In genomic region chr6:36580184-36580526, GRCh38 we compare ENCODE assay signal across 11 cellular contexts. TPM values are rescaled to one million over a fixed set of nuclear protein-coding genes. Genes with fewer than 3 reads are reported as not detected.
DNase-seq lines count a peak whose midpoint lies in the region; ATAC-seq, FAIRE-seq and TF ChIP-seq lines count a peak whose summit lies in the region.
"Had no signal": no experiment of that assay in that cellular context is flagged by ENCODE, and none has a peak within 500 bp of the region (broad histone marks: within the 10 kb centered on the region; RNA-seq: fewer than 3 reads in every experiment).

No MANE protein-coding gene starts in this region.

- H2BK15ac ChIP-seq in neuronal stem cell (ENCODE audit: low read length) = no peak overlapping the region

- H3K4me3 ChIP-seq in A549 (no peak overlapping the region), Karpas-422 (ENCODE audit: low read length) (no peak overlapping the region), ectodermal cell (ENCODE audit: insufficient read depth, low read depth, low read length) (no peak overlapping the region), neuronal stem cell (ENCODE audit: low read length in 2 of 2) (no peak overlapping the region)
- H3K4me3 ChIP-seq: MG63, thyroid gland had no signal

- H3K27me3 ChIP-seq in Karpas-422 (ENCODE audit: low read length) = no peaks in the 10 kb centered on the region
- no peaks in the 10 kb centered on the region for H3K27me3 ChIP-seq in ectodermal cell (ENCODE audit: control insufficient read depth, insufficient read depth, low read length, poor library complexity, severe bottlenecking)
- H3K27me3 ChIP-seq in neuronal stem cell (ENCODE audit: control insufficient read depth in 3 of 3, insufficient read depth in 3 of 3, low read depth in 1 of 3, low read length in 3 of 3) = no peaks in the 10 kb centered on the region
- H3K27me3 ChIP-seq: MG63, thyroid gland had no signal

- H3K4me2 ChIP-seq in A549 = peak overlapping the region; percentile 50
- no peak overlapping the region for H3K4me2 ChIP-seq in Karpas-422 (ENCODE audit: low read depth, low read length, poor library complexity, severe bottlenecking)
- H3K4me2 ChIP-seq in neuronal stem cell (ENCODE audit: insufficient read depth, low read length, poor library complexity, severe bottlenecking) = no peak overlapping the region

- no peak overlapping the region for H3K4ac ChIP-seq in neuronal stem cell (ENCODE audit: low read length)

- H4K91ac ChIP-seq in neuronal stem cell (ENCODE audit: low read depth, low read length, poor library complexity) = no peak overlapping the region

- ATAC-seq in A549 = no peak; a peak in 1 of 6 replicates

- H3K9ac ChIP-seq in Karpas-422 (ENCODE audit: low read length) (no peak overlapping the region), neuronal stem cell (ENCODE audit: low read depth, low read length, poor library complexity) (no peak overlapping the region)

- H2AFZ ChIP-seq in Karpas-422 (ENCODE audit: low read length) (peak overlapping the region; percentile 9; the same call in 1 of the 2 replicates), neuronal stem cell (ENCODE audit: low read length) (peak overlapping the region; percentile 33)

- TF ChIP-seq RAD21 in A549 (conservative IDR thresholded peaks at IDR 0.05 in 1 of 2, IDR thresholded peaks at IDR 0.05 in 1 of 2) = no peak

- no peak for TF ChIP-seq EP300 in A549 (IDR thresholded peaks at IDR 0.05)

- DNase-seq in A549 (ENCODE audit: low read depth in 1 of 2, low spot score in 1 of 2) (no peak), Karpas-422 (no peak), neuronal stem cell (ENCODE audit: low spot score) (no peak), H4 (ENCODE audit: low spot score) (no peak), NCI-H748 treated with DMSO at 0.1 percent for 48 hours (lab: John Stamatoyannopoulos, UW) (no peak), globus pallidus (ENCODE audit: low spot score) (no peak), NCI-H1105 treated with DMSO at 0.1 percent for 48 hours (lab: John Stamatoyannopoulos, UW) (no peak)
- DNase-seq: activated T-cell treated with anti-CD3 and anti-CD28 coated beads, Interleukin-2, amount 50 U/mL, for 72 hours; thyroid gland had no signal

- H3K9me3 ChIP-seq in A549 = no peaks in the 10 kb centered on the region
- no peaks in the 10 kb centered on the region for H3K9me3 ChIP-seq in Karpas-422 (ENCODE audit: low read length)
- no peaks in the 10 kb centered on the region for H3K9me3 ChIP-seq in ectodermal cell (ENCODE audit: control insufficient read depth, low read length)
- no peaks in the 10 kb centered on the region for H3K9me3 ChIP-seq in neuronal stem cell (replicated peaks in 1 of 2; ENCODE audit: control insufficient read depth in 2 of 2, insufficient read depth in 1 of 2, low read depth in 1 of 2, low read length in 2 of 2)
- H3K9me3 ChIP-seq: MG63, thyroid gland had no signal

- no peaks in the 10 kb centered on the region for H3K9me2 ChIP-seq in Karpas-422 (replicated peaks; ENCODE audit: insufficient read depth, low read length)

- no peak for TF ChIP-seq CTCF in A549 (IDR thresholded peaks at IDR 0.05)

- H3K79me2 ChIP-seq in Karpas-422 (ENCODE audit: low read length) = no peaks in the 10 kb centered on the region

- no peak overlapping the region for H2AK5ac ChIP-seq in neuronal stem cell (ENCODE audit: low read depth, low read length)

- POLR2A ChIA-PET in A549 (lab: Yijun Ruan, JAX) = interaction anchor here (0.8 to 1.4 kb wide), 5 partner anchors 13 to 157 kb away, joined by 4 to 7 read pairs (median 5); partner anchors contain the start of gene SRSF3

- no peaks in the 10 kb centered on the region for H4K20me1 ChIP-seq in Karpas-422 (ENCODE audit: insufficient read depth, low read depth, low read length)

- H2BK12ac ChIP-seq in neuronal stem cell (ENCODE audit: low read length) = no peak overlapping the region

- H3K36me3 ChIP-seq in Karpas-422 (ENCODE audit: insufficient read depth, low read length) (no peaks in the 10 kb centered on the region), ectodermal cell (ENCODE audit: control insufficient read depth, insufficient read depth, low read length) (no peaks in the 10 kb centered on the region), neuronal stem cell (replicated peaks in 1 of 2; ENCODE audit: control insufficient read depth in 2 of 2, insufficient read depth in 2 of 2, low read length in 2 of 2) (no peaks in the 10 kb centered on the region)
- H3K36me3 ChIP-seq: MG63, thyroid gland had no signal

- H3K23ac ChIP-seq in neuronal stem cell (ENCODE audit: low read depth, low read length, poor library complexity) = no peak overlapping the region

- H2BK120ac ChIP-seq in neuronal stem cell (ENCODE audit: low read depth, low read length) = no peak overlapping the region

- no peaks in the 10 kb centered on the region for H3K79me1 ChIP-seq in neuronal stem cell (ENCODE audit: low read depth, low read length)

- H3K27ac ChIP-seq in A549 (peak overlapping the region; percentile 77 to 88), Karpas-422 (ENCODE audit: low read length) (no peak overlapping the region), ectodermal cell (ENCODE audit: insufficient read depth, low read depth, low read length, poor library complexity, severe bottlenecking) (peak overlapping the region; percentile 83), neuronal stem cell (replicated peaks; ENCODE audit: low read length) (no peak overlapping the region)

- no peak overlapping the region for H4K8ac ChIP-seq in neuronal stem cell (ENCODE audit: low read depth, low read length)

- H3K4me1 ChIP-seq in A549 (peaks cover 40% of the 10 kb centered on the region), Karpas-422 (ENCODE audit: low read length) (peaks cover 10% of the 10 kb centered on the region), ectodermal cell (ENCODE audit: control insufficient read depth, insufficient read depth, low read length) (peaks cover 9% of the 10 kb centered on the region), neuronal stem cell (ENCODE audit: control insufficient read depth in 2 of 2, insufficient read depth in 1 of 2, low read depth in 1 of 2, low read length in 2 of 2) (peaks cover 3 to 8% of the 10 kb centered on the region in 2 donors)

- no peak for TF ChIP-seq POLR2A in A549 (IDR thresholded peaks at IDR 0.05; ENCODE audit: low read length)

- H3K14ac ChIP-seq in neuronal stem cell (ENCODE audit: low read length) = no peak overlapping the region

- no peak for FAIRE-seq in A549 (lab: Jason Lieb, UNC)

- H2BK5ac ChIP-seq in neuronal stem cell (ENCODE audit: low read length) = no peak overlapping the region

- CTCF ChIA-PET in A549 (lab: Yijun Ruan, JAX) = interaction anchor here (0.8 to 1.6 kb wide), 13 partner anchors 10 to 193 kb away, joined by 3 to 8 read pairs (median 4); partner anchors contain the start of genes ETV7 and SRSF3

- WGBS in A549 (ENCODE audit: missing lambda C conversion rate) = 85% methylated on average over 8 of the region's 8 CpGs
- WGBS in ectodermal cell, 2 experiments = 77 to 84% methylated on average over 6 to 8 of the region's 8 CpGs
- no CpG with 5 or more reads among the region's 8 CpGs for WGBS in neuronal stem cell (ENCODE audit: extremely low coverage in 2 of 2, insufficient read length in 2 of 2, insufficient replicate concordance in 1 of 2), 2 donors

- no peak overlapping the region for H3K18ac ChIP-seq in neuronal stem cell (ENCODE audit: low read length)

TF ChIP-seq in A549, 52 proteins besides CTCF, POLR2A, EP300 and RAD21:
- no peak for TF ChIP-seq JUN (IDR thresholded peaks at IDR 0.05)
- no peak for TF ChIP-seq KDM5A (IDR thresholded peaks at IDR 0.05)
- no peak for TF ChIP-seq GATA3 (IDR thresholded peaks at IDR 0.05; ENCODE audit: borderline replicate concordance)
- no peak for TF ChIP-seq MAX (IDR thresholded peaks at IDR 0.05)
- TF ChIP-seq CHD2 (IDR thresholded peaks at IDR 0.05; ENCODE audit: low read length, partially characterized antibody) = no peak
- TF ChIP-seq TFCP2L1 (CRISPR knock-in tag; IDR thresholded peaks at IDR 0.05) = no peak
- no peak for TF ChIP-seq NR3C1 (IDR thresholded peaks at IDR 0.05)

RNA-seq across cellular contexts. Expression of gene SRSF3, which starts 14.0 kb away (rescaled TPM):
- polyA plus RNA-seq in A549 (2011; rRNA removed) (339 and 652 TPM in 2 replicates), A549 (2017; fragmentation: RNase III; extraction: RNeasy Plus Mini Kit Qiagen cat#74134 plus additional on column Dnase treatment) (582 to 629 TPM (median 605 TPM) in 3 replicates)
- polyA plus RNA-seq in A549 (2012; cell fraction: cytosol; rRNA removed) = 383 and 445 TPM in 2 replicates
- polyA plus RNA-seq in A549 (2012; cell fraction: nucleus; rRNA removed) = 207 and 251 TPM in 2 replicates
- 152 and 175 TPM in 2 replicates for polyA minus RNA-seq in A549 (2011; rRNA and poly(A)+ RNA removed)
- total RNA-seq in Karpas-422 (2014; rRNA removed; shearing (Covaris generic); ENCODE audit: low replicate concordance) = 216 and 248 TPM in 2 replicates
- 676 TPM for polyA plus RNA-seq in ectodermal cell (2013, experiment 1 of 4)
- 838 TPM for polyA plus RNA-seq in ectodermal cell (2013, experiment 2 of 4)
- polyA plus RNA-seq in ectodermal cell (2013, experiment 3 of 4) = 490 TPM
- polyA plus RNA-seq in ectodermal cell (2013, experiment 4 of 4) = 539 TPM
- polyA plus RNA-seq in neuronal stem cell (2013, experiment 1 of 2) = 276 TPM
- 284 TPM for polyA plus RNA-seq in neuronal stem cell (2013, experiment 2 of 2)
- total RNA-seq in H4 (2014; rRNA removed; shearing (Covaris generic)) = 409 and 635 TPM in 2 replicates

RNA-seq across cellular contexts. Expression of gene STK38, which starts 32.9 kb away (rescaled TPM):
- polyA plus RNA-seq in A549 (2011; rRNA removed) (30.0 and 30.7 TPM in 2 replicates), A549 (2017; fragmentation: RNase III; extraction: RNeasy Plus Mini Kit Qiagen cat#74134 plus additional on column Dnase treatment) (30.9 to 31.6 TPM (median 31.0 TPM) in 3 replicates)
- 7.9 and 10.0 TPM in 2 replicates for polyA plus RNA-seq in A549 (2012; cell fraction: cytosol; rRNA removed)
- 11.2 and 17.9 TPM in 2 replicates for polyA plus RNA-seq in A549 (2012; cell fraction: nucleus; rRNA removed)
- 9.8 and 11.4 TPM in 2 replicates for polyA minus RNA-seq in A549 (2011; rRNA and poly(A)+ RNA removed)
- 16.8 and 31.5 TPM in 2 replicates for total RNA-seq in Karpas-422 (2014; rRNA removed; shearing (Covaris generic); ENCODE audit: low replicate concordance)
- polyA plus RNA-seq in ectodermal cell (2013, experiment 1 of 4) = 35.2 TPM
- polyA plus RNA-seq in ectodermal cell (2013, experiment 2 of 4) = 35.0 TPM
- polyA plus RNA-seq in ectodermal cell (2013, experiment 3 of 4) = 25.0 TPM
- 29.4 TPM for polyA plus RNA-seq in ectodermal cell (2013, experiment 4 of 4)
- polyA plus RNA-seq in neuronal stem cell (2013, experiment 1 of 2) = 12.3 TPM
- polyA plus RNA-seq in neuronal stem cell (2013, experiment 2 of 2) = 12.3 TPM
- 14.7 and 21.9 TPM in 2 replicates for total RNA-seq in H4 (2014; rRNA removed; shearing (Covaris generic))

Comparison
In these comparisons a context has a peak if more than half of its experiments do, and no peak if none do; other contexts are left out.
1. H3K27ac ChIP-seq: peak in A549 (2 of 2) and ectodermal cell (single experiment); none in Karpas-422 (single experiment) and neuronal stem cell (single experiment).